23 cellular contexts compared by ENCODE assay signal in the genomic region with DNA sequence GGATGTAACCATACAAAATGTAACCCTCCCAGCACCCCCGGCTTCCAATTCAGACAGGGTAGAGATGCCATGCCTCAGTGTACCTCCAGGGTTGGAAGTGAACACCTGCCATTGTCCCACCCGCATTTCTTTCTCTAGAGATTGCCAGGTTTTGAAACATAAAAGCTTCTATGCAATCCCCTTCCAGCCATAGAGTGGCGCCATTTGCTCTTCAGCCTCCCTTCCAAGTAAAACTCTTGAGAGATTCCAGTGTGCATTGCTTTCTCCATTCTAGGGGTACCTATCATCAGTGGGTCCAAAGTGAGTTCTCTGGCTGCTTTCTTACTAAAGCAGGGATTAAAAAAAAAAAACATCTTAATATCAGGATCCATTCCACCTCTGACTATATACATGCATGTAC.
DNase-seq lines count a peak whose midpoint lies in the region; ATAC-seq, FAIRE-seq and TF ChIP-seq lines count a peak whose summit lies in the region.
"Had no signal": no experiment of that assay in that cellular context is flagged by ENCODE, and none has a peak within 500 bp of the region (broad histone marks: within the 10 kb centered on the region; RNA-seq: fewer than 3 reads in every experiment).

No MANE protein-coding gene starts in this region.

- no peak for TF ChIP-seq EP300 in H1 (IDR thresholded peaks at IDR 0.05; ENCODE audit: borderline replicate concordance in 1 of 2, low read depth in 2 of 2, low read length in 2 of 2)

- no peaks in the 10 kb centered on the region for H3K36me3 ChIP-seq in H1 (ENCODE audit: control insufficient read depth in 2 of 4, insufficient read depth in 4 of 4, low read length in 3 of 4)
- no peaks in the 10 kb centered on the region for H3K36me3 ChIP-seq in body of pancreas (replicated peaks in 1 of 2; ENCODE audit: insufficient read depth in 1 of 2, low read depth in 2 of 2)
- H3K36me3 ChIP-seq: BE2C had no signal

- peak; percentile 22 for TF ChIP-seq CTCF in D721Med (IDR thresholded peaks at IDR 0.05; ENCODE audit: insufficient read depth, missing control alignments)
- TF ChIP-seq CTCF in H9 (conservative IDR thresholded peaks at IDR 0.05): peak; percentile 49; the same call in 2 of the 3 replicates
- TF ChIP-seq CTCF in H1 (IDR thresholded peaks at IDR 0.05; ENCODE audit: control extremely low read depth in 1 of 3, insufficient read depth in 1 of 3, low read depth in 1 of 3, low read length in 3 of 3): peak in 2 of 3 experiments; percentile 25 to 49; a peak in 2 of 4 replicates
- no peak for TF ChIP-seq CTCF in foreskin fibroblast (IDR thresholded peaks at IDR 0.05; ENCODE audit: low read depth, low read length)
- no peak for TF ChIP-seq CTCF in body of pancreas (IDR thresholded peaks at IDR 0.05)

- H3K4me2 ChIP-seq in H9 (ENCODE audit: insufficient read depth, insufficient read length, low read length) (no peak overlapping the region), H1 (ENCODE audit: insufficient read depth in 1 of 2, low read depth in 2 of 2, low read length in 2 of 2) (no peak overlapping the region)

- H3K18ac ChIP-seq in H9 (ENCODE audit: insufficient read length, low read depth, low read length): no peak overlapping the region
- no peak overlapping the region for H3K18ac ChIP-seq in H1 (ENCODE audit: extremely low read depth, low read length)

- no peaks in the 10 kb centered on the region; a peak in 1 of 4 replicates for H3K4me1 Mint-ChIP-seq in H9
- H3K4me1 Mint-ChIP-seq: CD4-positive, CD25-positive, alpha-beta regulatory T cell; CD8-positive, alpha-beta memory T cell; IgD-negative memory B cell had no signal

- H3K27me3 ChIP-seq in H9 (ENCODE audit: insufficient read depth, low read length): no peaks in the 10 kb centered on the region
- no peaks in the 10 kb centered on the region for H3K27me3 ChIP-seq in H1 (replicated peaks in 1 of 4; ENCODE audit: control insufficient read depth in 3 of 4, extremely low read depth in 1 of 4, insufficient read depth in 3 of 4, low read length in 3 of 4)
- no peaks in the 10 kb centered on the region for H3K27me3 ChIP-seq in body of pancreas
- H3K27me3 ChIP-seq: BE2C had no signal

- CTCF ChIA-PET in H1 (lab: Charles Lee; ENCODE audit: partially characterized antibody): interaction anchor here (0.6 to 9.7 kb wide), 17 partner anchors 8 to 353 kb away, joined by 3 to 55 read pairs (median 4); no protein-coding TSS in a partner anchor

- H3K36me3 Mint-ChIP-seq in H9 (ENCODE audit: insufficient read depth in 1 of 3, low read depth in 3 of 3): peaks cover 0 to 1% (median 0%) of the 10 kb centered on the region in 3 experiments; a peak in 1 of 7 replicates
- H3K36me3 Mint-ChIP-seq: CD4-positive, CD25-positive, alpha-beta regulatory T cell; CD8-positive, alpha-beta memory T cell; IgD-negative memory B cell had no signal

- H3K27ac Mint-ChIP-seq in H9: no peak overlapping the region
- H3K27ac Mint-ChIP-seq: CD8-positive, alpha-beta memory T cell had no signal

- DNase-seq in NCI-H526 treated with DMSO at 0.1 percent for 48 hours (lab: John Stamatoyannopoulos, UW): peak; percentile 5
- DNase-seq in NCI-H526 (lab: John Stamatoyannopoulos, UW): no peak
- DNase-seq in D721Med (ENCODE audit: insufficient read length, low spot score): no peak
- no peak for DNase-seq in H9
- DNase-seq in H1 (ENCODE audit: low read depth in 1 of 2, low spot score in 2 of 2): no peak
- DNase-seq in stimulated activated CD4-positive, alpha-beta T cell treated with anti-CD3 and anti-CD28 coated beads, Interleukin-1b, Interleukin-23, amount 100 ng/mL, for 48 hours: no peak
- DNase-seq in foreskin fibroblast: no peak
- no peak for DNase-seq in body of pancreas
- DNase-seq: ACHN; BE2C; C1 segment of cervical spinal cord; CD4-positive, CD25-positive, alpha-beta regulatory T cell; CD8-positive, alpha-beta memory T cell; COR-L47; DMS79 treated with DMSO at 0.1 percent for 48 hours; GF-D8; GM23248; H7; KG1 had no signal

- no peaks in the 10 kb centered on the region for H3K79me2 ChIP-seq in H9 (ENCODE audit: insufficient read depth, low read length)
- H3K79me2 ChIP-seq in H1 (ENCODE audit: control insufficient read depth in 1 of 2, insufficient read depth in 2 of 2, low read length in 2 of 2): no peaks in the 10 kb centered on the region

- H4K91ac ChIP-seq in H9 (ENCODE audit: insufficient read length, low read depth, low read length) (no peak overlapping the region), H1 (replicated peaks; ENCODE audit: insufficient read length, low read length) (no peak overlapping the region)

- H3K56ac ChIP-seq in H9 (ENCODE audit: insufficient read length, low read depth, low read length) (no peak overlapping the region), H1 (replicated peaks; ENCODE audit: insufficient read length, low read depth, low read length) (no peak overlapping the region)

- H3K4me3 ChIP-seq in H1 (ENCODE audit: extremely low read depth in 1 of 4, insufficient read depth in 2 of 4, low read depth in 3 of 4, low read length in 4 of 4): no peak overlapping the region
- no peak overlapping the region for H3K4me3 ChIP-seq in foreskin fibroblast (ENCODE audit: low read depth in 1 of 2, low read length in 2 of 2)
- H3K4me3 ChIP-seq in body of pancreas: no peak overlapping the region
- H3K4me3 ChIP-seq: GM12878, GM23248 had no signal

- POLR2A ChIA-PET in H1 (lab: Charles Lee; ENCODE audit: partially characterized antibody): no interaction called here

- no peak overlapping the region for H3T11ph ChIP-seq in H9 (ENCODE audit: low read length)

- TF ChIP-seq RAD21 in H1 (IDR thresholded peaks at IDR 0.05 in 1 of 2, conservative IDR thresholded peaks at IDR 0.05 in 1 of 2; ENCODE audit: low read depth in 2 of 2, low read length in 2 of 2): peak; percentile 39 to 61

- intact Hi-C loops in body of pancreas (cut with DNase I): no loop called here

- H2BK5ac ChIP-seq in H9 (ENCODE audit: insufficient read length, low read length) (no peak overlapping the region), H1 (ENCODE audit: low read depth, low read length) (no peak overlapping the region)

- H3K4ac ChIP-seq in H9 (ENCODE audit: low read depth, low read length) (no peak overlapping the region), H1 (replicated peaks; ENCODE audit: insufficient read length, low read depth, low read length) (no peak overlapping the region)

- H3K23me2 ChIP-seq in H9 (ENCODE audit: insufficient read length, low read depth, low read length, poor library complexity, severe bottlenecking) (no peaks in the 10 kb centered on the region), H1 (ENCODE audit: low read depth, low read length) (no peaks in the 10 kb centered on the region; the same call in 1 of the 2 replicates)

- no CpG with 5 or more reads among the region's 3 CpGs for WGBS in H9 (ENCODE audit: extremely low coverage, insufficient read length, low lambda C conversion rate)
- 89% methylated on average over 3 of the region's 3 CpGs; no CpG with 5 or more reads in 1 of the 2 experiments for WGBS in H1 (ENCODE audit: extremely low coverage in 1 of 2, insufficient coverage in 1 of 2, insufficient read length in 1 of 2, insufficient replicate concordance in 2 of 2, low coverage in 1 of 2, low lambda C conversion rate in 2 of 2, missing lambda C conversion rate in 1 of 2), 2 experiments
- 59 to 74% methylated on average over 2 to 3 of the region's 3 CpGs for WGBS in body of pancreas, 2 donors

- H2BK120ac ChIP-seq in H9 (ENCODE audit: low read depth, low read length, poor library complexity, severe bottlenecking) (no peak overlapping the region), H1 (replicated peaks; ENCODE audit: low read depth, low read length) (no peak overlapping the region)

- H4K8ac ChIP-seq in H9 (replicated peaks; ENCODE audit: insufficient read length, low read depth, low read length) (no peak overlapping the region), H1 (ENCODE audit: extremely low read depth, insufficient read depth, low read length) (no peak overlapping the region)

- H2BK15ac ChIP-seq in H9 (ENCODE audit: low read depth, low read length) (no peak overlapping the region), H1 (ENCODE audit: low read length) (no peak overlapping the region)

- H4K5ac ChIP-seq in H9 (ENCODE audit: insufficient read length, low read depth, low read length): no peak overlapping the region
- no peak overlapping the region for H4K5ac ChIP-seq in H1 (ENCODE audit: insufficient read length, low read depth, low read length)

- no peak overlapping the region for H2AFZ ChIP-seq in H9 (ENCODE audit: low read length)
- H2AFZ ChIP-seq in H1 (ENCODE audit: low read length): no peak overlapping the region
- H2AFZ ChIP-seq: GM23248 had no signal

- H3K4me3 Mint-ChIP-seq in H9: no peak overlapping the region
- H3K4me3 Mint-ChIP-seq: CD4-positive, CD25-positive, alpha-beta regulatory T cell; CD8-positive, alpha-beta memory T cell; IgD-negative memory B cell had no signal

- ATAC-seq in body of pancreas: no peak
- ATAC-seq: GM12878, HepG2 had no signal

- H2BK20ac ChIP-seq in H9 (ENCODE audit: low read depth, low read length, poor library complexity, severe bottlenecking): no peak overlapping the region
- H2BK20ac ChIP-seq in H1 (ENCODE audit: low read length): no peak overlapping the region

- no peak overlapping the region for H3K27ac ChIP-seq in H9 (ENCODE audit: insufficient read length, low read depth, low read length)
- no peak overlapping the region for H3K27ac ChIP-seq in H1 (ENCODE audit: low read depth, low read length)
- H3K27ac ChIP-seq in body of pancreas: no peak overlapping the region
- H3K27ac ChIP-seq: GM23248 had no signal

- H2BK12ac ChIP-seq in H9 (ENCODE audit: insufficient read length, low read depth, low read length) (no peak overlapping the region), H1 (ENCODE audit: low read depth, low read length) (no peak overlapping the region)

- FAIRE-seq in D721Med (lab: Jason Lieb, UNC): no peak
- no peak for FAIRE-seq in H1 (lab: Jason Lieb, UNC)
- FAIRE-seq: GM12878, GM19239, HepG2 had no signal

- no peak for TF ChIP-seq POLR2A in H1 (IDR thresholded peaks at IDR 0.05; ENCODE audit: control extremely low read depth in 1 of 2, low read depth in 2 of 2, low read length in 2 of 2)
- TF ChIP-seq POLR2A in body of pancreas (IDR thresholded peaks at IDR 0.05): no peak

- H3K9me3 Mint-ChIP-seq in H9: peaks cover 5 to 8% of the 10 kb centered on the region in 2 experiments

- H3K79me1 ChIP-seq in H9 (ENCODE audit: insufficient read depth, low read depth, low read length, poor library complexity, severe bottlenecking): no peaks in the 10 kb centered on the region
- no peaks in the 10 kb centered on the region for H3K79me1 ChIP-seq in H1 (ENCODE audit: low read depth, low read length)

- H3K23ac ChIP-seq in H9 (ENCODE audit: insufficient read length, low read depth, low read length): no peak overlapping the region
- H3K23ac ChIP-seq in H1 (ENCODE audit: insufficient read length): no peak overlapping the region

- H3K9me3 ChIP-seq in H9 (ENCODE audit: control insufficient read depth, low read depth, low read length) (no peaks in the 10 kb centered on the region), H1 (ENCODE audit: insufficient read depth in 2 of 2, low read depth in 1 of 2, low read length in 1 of 2) (peaks cover 3 to 4% of the 10 kb centered on the region in 2 experiments; a peak in 2 of 4 replicates), body of pancreas (peaks cover 0 to 7% (median 0%) of the 10 kb centered on the region in 3 donors)
- H3K9me3 ChIP-seq: BE2C had no signal

- H3K4me1 ChIP-seq in H9 (ENCODE audit: insufficient read depth, low read length) (no peaks in the 10 kb centered on the region), H1 (replicated peaks in 1 of 4; ENCODE audit: control insufficient read depth in 3 of 4, insufficient read depth in 4 of 4, low read length in 3 of 4) (no peaks in the 10 kb centered on the region), body of pancreas (no peaks in the 10 kb centered on the region)
- H3K4me1 ChIP-seq: BE2C had no signal

- H4K20me1 ChIP-seq in H9 (ENCODE audit: control insufficient read depth, insufficient read depth, insufficient read length): no peaks in the 10 kb centered on the region
- H4K20me1 ChIP-seq in H1 (replicated peaks in 1 of 2; ENCODE audit: control insufficient read depth in 1 of 2, insufficient read depth in 2 of 2, low read length in 2 of 2): no peaks in the 10 kb centered on the region

- no peak overlapping the region for H2AK5ac ChIP-seq in H9 (ENCODE audit: insufficient read length, low read length)
- H2AK5ac ChIP-seq in H1 (ENCODE audit: low read depth, low read length): no peak overlapping the region

- H3K9ac ChIP-seq in H9 (ENCODE audit: extremely low read depth, insufficient read length, low read length): no peak overlapping the region
- no peak overlapping the region for H3K9ac ChIP-seq in H1 (replicated peaks in 1 of 4; ENCODE audit: extremely low read depth in 1 of 4, low read depth in 3 of 4, low read length in 3 of 4)
- H3K9ac ChIP-seq: GM23248 had no signal

- H3K14ac ChIP-seq in H9 (ENCODE audit: insufficient read depth, low read length) (no peak overlapping the region), H1 (ENCODE audit: insufficient read length) (no peak overlapping the region)

- H3K27me3 Mint-ChIP-seq in H9 (ENCODE audit: low read depth): peaks cover 15% of the 10 kb centered on the region
- H3K27me3 Mint-ChIP-seq: CD4-positive, CD25-positive, alpha-beta regulatory T cell had no signal

Comparison
In these comparisons a context has a peak if more than half of its experiments do, and no peak if none do; other contexts are left out.
1. CTCF ChIP-seq: peak in D721Med (single experiment), H9 (single experiment) and H1 (2 of 3); none in foreskin fibroblast (single experiment) and body of pancreas (0 of 7).